ENCODE assay signal across 8 cellular contexts in genomic region chr1:211625040-211625439, GRCh38. TPM values are rescaled to one million over a fixed set of nuclear protein-coding genes. Genes with fewer than 3 reads are reported as not detected.
DNase-seq lines count a peak whose midpoint lies in the region; ATAC-seq, FAIRE-seq and TF ChIP-seq lines count a peak whose summit lies in the region.

No MANE protein-coding gene starts in this region.

- intact Hi-C loops in colonic mucosa (cut with DNase I) = no loop called here

- no peak overlapping the region for H2AFZ ChIP-seq in keratinocyte (ENCODE audit: control insufficient read depth, low read length)

- DNase-seq in Ammon's horn (ENCODE audit: low spot score) (peak; percentile 54), H7 (peak; percentile 58), T-helper 17 cell (no peak), keratinocyte (ENCODE audit: low read depth, low spot score) (no peak), RCC 7860 (ENCODE audit: low spot score) (no peak), NCI-H1436 (lab: John Stamatoyannopoulos, UW) (no peak), colonic mucosa (no peak), cortex of kidney (lab: John Stamatoyannopoulos, UW) (no peak)

- no peaks in the 10 kb centered on the region for H3K9me1 ChIP-seq in keratinocyte (ENCODE audit: control insufficient read depth, extremely low read depth, insufficient read depth, low read length)

- H3K9me3 ChIP-seq in T-helper 17 cell (ENCODE audit: control insufficient read depth, low read length, poor library complexity, severe bottlenecking) = no peaks in the 10 kb centered on the region
- no peaks in the 10 kb centered on the region for H3K9me3 ChIP-seq in keratinocyte (ENCODE audit: control insufficient read depth, low read depth, low read length)
- H3K9me3 ChIP-seq in colonic mucosa = no peaks in the 10 kb centered on the region

- H3K4me3 Mint-ChIP-seq in T-helper 17 cell = no peak overlapping the region

- no peak overlapping the region for H3K4me3 ChIP-seq in H7 (ENCODE audit: insufficient read depth, low read depth, low read length)
- no peak overlapping the region for H3K4me3 ChIP-seq in keratinocyte (ENCODE audit: control insufficient read depth in 2 of 3, extremely low read depth in 1 of 3, insufficient read depth in 2 of 3, low read depth in 1 of 3, low read length in 3 of 3)
- H3K4me3 ChIP-seq in colonic mucosa = no peak overlapping the region

- H3K36me3 ChIP-seq in H7 (replicated peaks; ENCODE audit: control insufficient read depth, insufficient read depth, low read length) (no peaks in the 10 kb centered on the region), keratinocyte (ENCODE audit: control insufficient read depth in 2 of 2, extremely low read depth in 1 of 2, insufficient read depth in 2 of 2, low read length in 2 of 2) (no peaks in the 10 kb centered on the region), colonic mucosa (no peaks in the 10 kb centered on the region)

- no peaks in the 10 kb centered on the region for H3K79me2 ChIP-seq in keratinocyte (ENCODE audit: control insufficient read depth, insufficient read depth, low read length)

- FAIRE-seq in keratinocyte (lab: Jason Lieb, UNC) = no peak
- no peak for FAIRE-seq in RCC 7860 (lab: Jason Lieb, UNC)

- H3K27ac Mint-ChIP-seq in T-helper 17 cell = no peak overlapping the region

- H3K27ac ChIP-seq in keratinocyte (ENCODE audit: control insufficient read depth, insufficient read depth, low read length) (no peak overlapping the region), colonic mucosa (no peak overlapping the region)

- H3K27me3 ChIP-seq in H7 (ENCODE audit: control insufficient read depth, insufficient read depth, low read length) (no peaks in the 10 kb centered on the region), keratinocyte (ENCODE audit: control insufficient read depth, extremely low read depth, insufficient read depth, low read length) (peaks cover 37% of the 10 kb centered on the region), colonic mucosa (no peaks in the 10 kb centered on the region)

- dilution Hi-C loops in keratinocyte (cut with MboI; ENCODE audit: extremely low pct_ligation_motif_present, low sequenced_read_pairs) = no loop called here

- H4K20me1 ChIP-seq in keratinocyte (ENCODE audit: control insufficient read depth, extremely low read depth, insufficient read depth, low read length) = no peaks in the 10 kb centered on the region

- ATAC-seq in T-helper 17 cell = peak; percentile 73

- H3K4me1 ChIP-seq in keratinocyte (ENCODE audit: control insufficient read depth, extremely low read depth, insufficient read depth, low read length) = peaks cover 1% of the 10 kb centered on the region
- no peaks in the 10 kb centered on the region for H3K4me1 ChIP-seq in colonic mucosa

- TF ChIP-seq CTCF in keratinocyte (optimal IDR thresholded peaks at IDR 0.05 in 1 of 3, IDR thresholded peaks at IDR 0.05 in 1 of 3, conservative IDR thresholded peaks at IDR 0.05 in 1 of 3; ENCODE audit: extremely low read depth in 1 of 3, insufficient read depth in 2 of 3, low read length in 3 of 3) = peak; percentile 23 to 77 (median 48)
- no peak for TF ChIP-seq CTCF in colonic mucosa (IDR thresholded peaks at IDR 0.05)

- no peaks in the 10 kb centered on the region for H3K36me3 Mint-ChIP-seq in T-helper 17 cell (ENCODE audit: low read depth)

- H3K4me2 ChIP-seq in keratinocyte (ENCODE audit: control insufficient read depth, extremely low read depth, insufficient read depth, low read depth, low read length) = no peak overlapping the region

- H3K9ac ChIP-seq in keratinocyte (ENCODE audit: control insufficient read depth, extremely low read depth, insufficient read depth, low read length) (no peak overlapping the region), colonic mucosa (ENCODE audit: low read depth in 2 of 2, low read length in 2 of 2) (no peak overlapping the region)

- no peaks in the 10 kb centered on the region for H3K27me3 Mint-ChIP-seq in T-helper 17 cell

- peaks cover 11% of the 10 kb centered on the region for H3K4me1 Mint-ChIP-seq in T-helper 17 cell

RNA-seq across cellular contexts. Expression of gene SLC30A1, which starts 46.1 kb away (rescaled TPM):
- total RNA-seq in H7 (2014; rRNA removed; shearing (Covaris generic)) = 9.1 and 12.4 TPM in 2 replicates
- total RNA-seq in T-helper 17 cell = 1 to 10 TPM; 4.8 to 9.5 TPM
- 11.8 to 17.2 TPM (median 12.4 TPM) in 3 replicates for polyA plus RNA-seq in keratinocyte
- 18.5 TPM for polyA plus RNA-seq in keratinocyte (2011; ENCODE audit: low read depth)
- polyA plus RNA-seq in keratinocyte (2011; cell fraction: cytosol; rRNA removed) = 5.4 and 10.8 TPM in 2 replicates
- 16.8 and 26.0 TPM in 2 replicates for polyA plus RNA-seq in keratinocyte (2011; cell fraction: nucleus; rRNA removed)
- polyA plus RNA-seq in keratinocyte (2012; ENCODE audit: low replicate concordance) = 20.3 and 34.7 TPM in 2 replicates
- polyA minus RNA-seq in keratinocyte = 5.9 to 26.5 TPM (median 16.6 TPM) in 3 replicates
- 23.6 TPM for polyA minus RNA-seq in keratinocyte (2011; cell fraction: cytosol; rRNA and poly(A)+ RNA removed)
- polyA minus RNA-seq in keratinocyte (2011; cell fraction: nucleus; rRNA and poly(A)+ RNA removed) = 52.2 and 72.0 TPM in 2 replicates
- total RNA-seq in colonic mucosa = 10 to 100 TPM; 18.5 to 28.0 TPM

RNA-seq across cellular contexts. Expression of gene NEK2, which starts 50.4 kb away (rescaled TPM):
- 58.3 and 82.0 TPM in 2 replicates for total RNA-seq in H7 (2014; rRNA removed; shearing (Covaris generic))
- total RNA-seq in T-helper 17 cell (1 to 10 TPM in 1 of 2 donors, under 1 TPM in 1; 0.32 to 1.6 TPM), colonic mucosa (10 to 100 TPM in 1 of 2 donors, 1 to 10 TPM in 1; 9.3 to 31.2 TPM)
- polyA plus RNA-seq in keratinocyte = 0.99 to 10.8 TPM (median 7.0 TPM) in 3 replicates
- not detected for polyA plus RNA-seq in keratinocyte (2011; ENCODE audit: low read depth)
- 2.1 and 3.3 TPM in 2 replicates for polyA plus RNA-seq in keratinocyte (2011; cell fraction: cytosol; rRNA removed)
- polyA plus RNA-seq in keratinocyte (2011; cell fraction: nucleus; rRNA removed) = 1.1 and 1.5 TPM in 2 replicates
- 6.2 TPM in 1 of 2 replicates, not detected in the other for polyA plus RNA-seq in keratinocyte (2012; ENCODE audit: low replicate concordance)
- 1.5 to 9.0 TPM (median 2.5 TPM) in 3 replicates for polyA minus RNA-seq in keratinocyte
- 4.8 TPM for polyA minus RNA-seq in keratinocyte (2011; cell fraction: cytosol; rRNA and poly(A)+ RNA removed)
- polyA minus RNA-seq in keratinocyte (2011; cell fraction: nucleus; rRNA and poly(A)+ RNA removed) = 0.53 and 2.4 TPM in 2 replicates

Comparison
In these comparisons a context has a peak if more than half of its experiments do, and no peak if none do; other contexts are left out.
1. DNase-seq: peak in Ammon's horn (single experiment) and H7 (single experiment); none in T-helper 17 cell (0 of 3), keratinocyte (single experiment), RCC 7860 (single experiment), NCI-H1436 (single experiment), colonic mucosa (single experiment) and cortex of kidney (single experiment).